Comparison of ENCODE assay signal across 8 cellular contexts in the genomic region with DNA sequence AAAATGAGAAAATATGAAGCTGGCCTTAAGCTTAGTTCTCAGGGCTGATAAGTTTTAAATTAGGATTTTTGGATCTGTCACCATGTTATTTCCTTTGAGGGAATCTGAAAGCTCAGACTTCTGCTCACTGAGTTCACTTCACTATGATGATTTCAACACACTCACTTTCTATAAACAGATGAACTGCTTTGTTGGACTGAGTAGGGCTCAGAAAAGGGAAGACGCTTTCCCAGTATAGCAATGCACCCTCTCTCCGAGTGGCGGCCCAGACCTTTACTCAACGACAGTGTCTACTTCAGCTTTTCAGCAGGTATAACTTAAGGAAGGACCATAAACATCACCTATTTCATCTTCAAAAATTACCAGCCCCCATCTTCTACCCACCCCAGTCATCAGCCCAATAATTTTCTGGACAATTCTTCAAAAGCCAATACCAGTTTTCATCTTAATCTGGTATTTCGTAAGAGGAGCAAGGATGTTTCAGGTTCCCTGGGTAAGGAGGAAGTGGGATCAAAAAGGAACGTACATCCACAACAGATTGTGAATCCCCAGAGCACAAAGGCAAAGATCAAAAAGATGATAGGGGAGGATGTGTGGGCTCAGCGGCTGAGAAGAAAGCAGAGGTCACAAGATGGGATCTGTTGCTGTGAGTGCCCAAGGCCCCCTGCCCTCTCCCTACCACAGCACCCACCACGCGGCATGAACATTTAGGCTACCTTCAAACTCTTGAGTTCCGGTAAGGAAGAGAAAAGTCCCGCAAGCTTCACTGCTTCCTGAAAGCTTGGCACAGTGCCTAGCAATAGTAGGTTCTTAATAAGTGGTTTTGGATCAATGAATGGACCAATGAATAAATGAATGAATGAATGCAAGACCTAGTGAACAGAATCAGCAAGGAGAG. TPM values are rescaled to one million over a fixed set of nuclear protein-coding genes. Genes with fewer than 3 reads are reported as not detected.
DNase-seq lines count a peak whose midpoint lies in the region; ATAC-seq and TF ChIP-seq lines count a peak whose summit lies in the region.

No MANE protein-coding gene starts in this region.

- H3K27ac Mint-ChIP-seq in stimulated activated effector memory CD8-positive, alpha-beta T cell treated with anti-CD3 and anti-CD28 coated beads, Interleukin-12 subunit alpha, Interleukin-12 subunit beta, amount 100 ng/mL, for 72 hours: peak overlapping the region; percentile 87

- ATAC-seq in GM19351 (IDR thresholded peaks at IDR 0.05; ENCODE audit: unreplicated experiment): peak; percentile 27
- ATAC-seq in stimulated activated effector memory CD8-positive, alpha-beta T cell treated with anti-CD3 and anti-CD28 coated beads, Interleukin-12 subunit alpha, Interleukin-12 subunit beta, amount 100 ng/mL, for 72 hours: peak; percentile 39
- no peak for ATAC-seq in GM18858 (IDR thresholded peaks at IDR 0.05; ENCODE audit: unreplicated experiment)

- peak overlapping the region; percentile 17 for H3K4me2 ChIP-seq in fibroblast of lung (ENCODE audit: extremely low read depth, insufficient read depth, low read length)

- H3K27me3 ChIP-seq in fibroblast of lung (ENCODE audit: control insufficient read depth, insufficient read depth, low read length) (no peaks in the 10 kb centered on the region), A673 (replicated peaks; ENCODE audit: insufficient read depth, low read depth, low read length, poor library complexity) (no peaks in the 10 kb centered on the region)

- H3K27ac ChIP-seq in fibroblast of lung (ENCODE audit: insufficient read depth, low read length): peak overlapping the region; percentile 26
- H3K27ac ChIP-seq in A673 (ENCODE audit: low read depth, low read length, poor library complexity, severe bottlenecking): no peak overlapping the region

- peaks cover 91% of the 10 kb centered on the region for H3K79me2 ChIP-seq in fibroblast of lung (ENCODE audit: control insufficient read depth, insufficient read depth, low read length)

- peak overlapping the region; percentile 76 for H3K4me3 Mint-ChIP-seq in stimulated activated effector memory CD8-positive, alpha-beta T cell treated with anti-CD3 and anti-CD28 coated beads, Interleukin-12 subunit alpha, Interleukin-12 subunit beta, amount 100 ng/mL, for 72 hours

- TF ChIP-seq CTCF in fibroblast of lung (conservative IDR thresholded peaks at IDR 0.05 in 1 of 2, IDR thresholded peaks at IDR 0.05 in 1 of 2; ENCODE audit: low read depth in 1 of 2, low read length in 2 of 2) (no peak), A673 (conservative IDR thresholded peaks at IDR 0.05; ENCODE audit: low read depth, low read length) (no peak), GM10248 (IDR thresholded peaks at IDR 0.05; ENCODE audit: control extremely low read depth, extremely low read depth, low read depth, missing control alignments) (no peak)

- no peaks in the 10 kb centered on the region for H3K9me3 Mint-ChIP-seq in stimulated activated effector memory CD8-positive, alpha-beta T cell treated with anti-CD3 and anti-CD28 coated beads, Interleukin-12 subunit alpha, Interleukin-12 subunit beta, amount 100 ng/mL, for 72 hours

- H3K4me1 ChIP-seq in fibroblast of lung (ENCODE audit: control insufficient read depth, extremely low read depth, insufficient read depth, low read length): peaks cover 7% of the 10 kb centered on the region
- H3K4me1 ChIP-seq in A673 (ENCODE audit: insufficient read depth, low read length, poor library complexity, severe bottlenecking): peaks cover 37% of the 10 kb centered on the region

- peaks cover 84% of the 10 kb centered on the region for H3K4me1 Mint-ChIP-seq in stimulated activated effector memory CD8-positive, alpha-beta T cell treated with anti-CD3 and anti-CD28 coated beads, Interleukin-12 subunit alpha, Interleukin-12 subunit beta, amount 100 ng/mL, for 72 hours

- H3K4me3 ChIP-seq in fibroblast of lung (replicated peaks in 1 of 4; ENCODE audit: control extremely low read depth in 1 of 4, insufficient read depth in 1 of 4, low read depth in 3 of 4, low read length in 4 of 4) (no peak overlapping the region), A673 (ENCODE audit: low read depth, low read length, poor library complexity, severe bottlenecking) (no peak overlapping the region)

- H4K20me1 ChIP-seq in fibroblast of lung (ENCODE audit: control insufficient read depth, extremely low read depth, insufficient read depth, low read length): no peaks in the 10 kb centered on the region

- intact Hi-C loops in A673 (cut with micrococcal nuclease; ENCODE audit: unreplicated experiment): no loop called here

- POLR2A ChIA-PET in A673 (lab: Charles Lee; ENCODE audit: low non-redundant PET) (no interaction called here), GM10248 (lab: Yijun Ruan, JAX) (no interaction called here)

- H3K36me3 ChIP-seq in fibroblast of lung (ENCODE audit: control insufficient read depth, insufficient read depth, low read length) (no peaks in the 10 kb centered on the region), A673 (ENCODE audit: insufficient read depth, low read length, poor library complexity, severe bottlenecking) (no peaks in the 10 kb centered on the region)

- peaks cover 31% of the 10 kb centered on the region for H3K36me3 Mint-ChIP-seq in stimulated activated effector memory CD8-positive, alpha-beta T cell treated with anti-CD3 and anti-CD28 coated beads, Interleukin-12 subunit alpha, Interleukin-12 subunit beta, amount 100 ng/mL, for 72 hours

- DNase-seq in T-helper 2 cell (peak in 3 of 5 experiments; percentile 52 to 76 (median 70)), fibroblast of lung (ENCODE audit: low read depth in 2 of 2) (no peak), A673 (ENCODE audit: low spot score) (no peak), D341Med (ENCODE audit: low spot score) (no peak), GM10248 (ENCODE audit: extremely low spot score) (no peak)
- DNase-seq in stimulated activated effector memory CD8-positive, alpha-beta T cell treated with anti-CD3 and anti-CD28 coated beads, Interleukin-12 subunit alpha, Interleukin-12 subunit beta, amount 100 ng/mL, for 72 hours (ENCODE audit: low spot score in 2 of 2): peak in 1 of 2 donors; percentile 63

- no peak overlapping the region for H2AFZ ChIP-seq in fibroblast of lung (ENCODE audit: low read length)

- CTCF ChIA-PET in A673 (lab: Charles Lee): no interaction called here
- CTCF ChIA-PET in GM10248 (lab: Yijun Ruan, JAX): interaction anchor here (0.8 to 5.2 kb wide), 7 partner anchors 9 to 275 kb away, joined by 4 to 40 read pairs (median 6); no protein-coding TSS in a partner anchor

- H3K9me3 ChIP-seq in fibroblast of lung (ENCODE audit: control insufficient read depth, insufficient read depth, low read depth, low read length) (no peaks in the 10 kb centered on the region), A673 (ENCODE audit: low read depth, low read length, poor library complexity, severe bottlenecking) (no peaks in the 10 kb centered on the region)

- H3K9ac ChIP-seq in fibroblast of lung (ENCODE audit: insufficient read depth, low read length): no peak overlapping the region

- BruUV-seq in A673 (replicated peaks; lab: Mats Ljungman, UMichigan): no TSS peak

RNA-seq across cellular contexts. Expression of gene LPIN2, which starts 41.9 kb away (rescaled TPM):
- total RNA-seq in fibroblast of lung: 36.7 and 51.0 TPM in 2 replicates
- polyA plus RNA-seq in fibroblast of lung: 46.9 and 58.1 TPM in 2 replicates
- 23.3 and 29.5 TPM in 2 replicates for polyA plus RNA-seq in fibroblast of lung (2012)
- 30.5 and 37.2 TPM in 2 replicates for polyA minus RNA-seq in fibroblast of lung (ENCODE audit: low replicate concordance)
- 22.5 and 24.0 TPM in 2 replicates for total RNA-seq in A673 (2021)

Comparison
In these comparisons a context has a peak if more than half of its experiments do, and no peak if none do; other contexts are left out.
1. DNase-seq: peak in T-helper 2 cell (3 of 5); none in fibroblast of lung (0 of 2), A673 (single experiment), D341Med (single experiment) and GM10248 (single experiment).